23 cellular contexts compared by ENCODE assay signal in the genomic region with DNA sequence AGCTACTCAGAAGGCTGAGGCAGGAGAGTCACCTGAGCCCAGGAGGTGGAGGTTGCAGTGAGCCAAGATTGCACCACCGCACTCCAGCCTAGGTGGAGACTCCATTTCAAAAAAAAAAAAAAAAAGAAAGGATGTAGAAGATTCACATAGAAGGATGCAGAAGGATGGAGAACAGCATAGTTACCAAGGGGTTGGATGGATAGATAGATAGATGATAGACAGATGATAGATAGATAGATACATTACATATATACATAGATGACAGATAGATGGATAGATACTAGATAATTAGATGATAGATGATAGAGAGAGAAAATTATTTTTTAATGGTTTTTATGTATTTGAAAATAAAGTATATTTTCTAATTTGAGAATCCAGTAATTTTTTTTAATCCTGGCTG.
"Had no signal": no experiment of that assay in that cellular context is flagged by ENCODE, and none has a peak within 500 bp of the region (broad histone marks: within the 10 kb centered on the region; RNA-seq: fewer than 3 reads in every experiment).

No MANE protein-coding gene starts in this region.

- DNase-seq: occipital lobe; ovary; posterior cingulate gyrus; psoas muscle; right cardiac atrium; right lobe of liver; sigmoid colon; small intestine; stimulated activated CD4-positive, alpha-beta T cell treated with anti-CD3 and anti-CD28 coated beads, Interleukin-15, amount 100 ng/mL, for 24 hours; stimulated activated CD4-positive, alpha-beta T cell treated with anti-CD3 and anti-CD28 coated beads, Interleukin-2, amount 100 ng/mL, for 24 hours; stimulated activated CD4-positive, alpha-beta T cell treated with anti-CD3 and anti-CD28 coated beads, Interleukin-2, amount 100 ng/mL, for 48 hours; stimulated activated CD4-positive, alpha-beta T cell treated with anti-CD3 and anti-CD28 coated beads, Interleukin-4, amount 100 ng/mL, for 24 hours; stimulated activated naive B cell treated with anti-CD40 and anti-IgM and Interleukin-4, amounts not matched to agents 10 μg/mL and 1 μg/mL and 100 μg/mL, for 72 hours; stimulated activated naive CD4-positive, alpha-beta T cell treated with Interleukin-2 at 50 U/mL for 16 hours; stomach; upper lobe of left lung had no signal

- FAIRE-seq: small intestine, urothelium cell line had no signal

- H3K4me1 ChIP-seq: psoas muscle, right lobe of liver, sigmoid colon, tibial nerve, vagina had no signal

- H3K36me3 ChIP-seq: ovary, right lobe of liver, sigmoid colon, stomach, thoracic aorta, thyroid gland, tibial nerve, upper lobe of left lung, vagina had no signal

- H3K9me3 ChIP-seq: ovary, right lobe of liver, thyroid gland, vagina had no signal

- H3K4me3 ChIP-seq: neural progenitor cell, ovary, psoas muscle, right lobe of liver, sigmoid colon, stomach, thoracic aorta, thyroid gland, tibial nerve, upper lobe of left lung, vagina had no signal

- H3K27ac ChIP-seq: neural progenitor cell, ovary, parathyroid adenoma, psoas muscle, right lobe of liver, sigmoid colon, stomach, thoracic aorta, tibial nerve, upper lobe of left lung, vagina had no signal
